Comparison of ENCODE assay signal across 8 cellular contexts in the genomic region with DNA sequence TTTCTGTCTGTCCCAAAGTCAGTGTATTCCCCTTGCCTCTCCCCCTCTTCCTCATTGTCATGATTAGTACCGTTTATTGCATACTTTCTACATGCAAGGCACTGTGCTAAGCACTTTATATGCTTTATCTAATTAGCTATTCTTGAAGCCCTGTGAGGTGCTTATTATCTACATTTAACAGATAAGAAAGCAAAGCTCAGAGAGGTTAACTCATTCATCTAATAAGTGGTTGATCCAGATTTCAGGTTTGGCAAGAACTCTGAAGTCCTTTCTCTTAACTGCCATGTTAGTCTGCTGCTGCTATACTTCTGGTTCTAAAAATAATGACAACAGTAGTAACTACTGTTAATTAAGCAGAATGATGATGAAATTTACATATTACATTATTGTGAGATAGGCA. TPM values are rescaled to one million over a fixed set of nuclear protein-coding genes. Genes with fewer than 3 reads are reported as not detected.
A peak's percentile ranks its signal among the peaks of the same experiment; 100 is the strongest.
DNase-seq lines count a peak whose midpoint lies in the region; ATAC-seq and TF ChIP-seq lines count a peak whose summit lies in the region.

No MANE protein-coding gene starts in this region.

- ATAC-seq in natural killer cell treated with Interleukin-12 subunit alpha and Interleukin-12 subunit beta and Interleukin-15 and Interleukin-18, amount 100 ng/mL, for 72 hours = no peak
- ATAC-seq in GM21528 (IDR thresholded peaks at IDR 0.05; ENCODE audit: low FRiP score, unreplicated experiment) = no peak

- peaks cover 12 to 42% (median 24%) of the 10 kb centered on the region in 11 experiments; a peak in 18 of 22 replicates for H3K36me3 ChIP-seq in BLaER1 treated with 17β-estradiol and CSF1 and Interleukin-3, amounts not matched to agents 10 nM and 100 nM
- no peaks in the 10 kb centered on the region; the same call in 1 of the 2 replicates for H3K36me3 ChIP-seq in MM.1S (replicated peaks; ENCODE audit: insufficient read depth, low read length)

- no peaks in the 10 kb centered on the region for H3K9me2 ChIP-seq in MM.1S (replicated peaks; ENCODE audit: insufficient read depth, low read length)

- no peaks in the 10 kb centered on the region for H3K27me3 Mint-ChIP-seq in chondrocyte (ENCODE audit: low read depth)
- H3K27me3 Mint-ChIP-seq in natural killer cell treated with Interleukin-12 subunit alpha and Interleukin-12 subunit beta and Interleukin-15 and Interleukin-18, amount 100 ng/mL, for 72 hours = no peaks in the 10 kb centered on the region

- H3K4me3 ChIP-seq in BLaER1 treated with 17β-estradiol and CSF1 and Interleukin-3, amounts not matched to agents 10 nM and 100 nM = peak overlapping the region in 6 of 10 experiments; percentile 35 to 57 (median 42); a peak in 9 of 20 replicates
- no peak overlapping the region for H3K4me3 ChIP-seq in MM.1S (ENCODE audit: low read length)

- peak overlapping the region; percentile 63 for H3K4me3 Mint-ChIP-seq in chondrocyte (ENCODE audit: unreplicated experiment)
- peak overlapping the region; percentile 86 for H3K4me3 Mint-ChIP-seq in natural killer cell treated with Interleukin-12 subunit alpha and Interleukin-12 subunit beta and Interleukin-15 and Interleukin-18, amount 100 ng/mL, for 72 hours

- TF ChIP-seq CTCF in MM.1S (IDR thresholded peaks at IDR 0.05; ENCODE audit: low read length) (no peak), chondrocyte (IDR thresholded peaks at IDR 0.05) (no peak)

- H3K4me1 ChIP-seq in BLaER1 treated with 17β-estradiol and CSF1 and Interleukin-3, amounts not matched to agents 10 nM and 100 nM = peaks cover 47 to 98% (median 66%) of the 10 kb centered on the region in 10 experiments
- peaks cover 23% of the 10 kb centered on the region for H3K4me1 ChIP-seq in MM.1S (ENCODE audit: low read length)

- H3K9me3 ChIP-seq in BLaER1 treated with 17β-estradiol and CSF1 and Interleukin-3, amounts not matched to agents 10 nM and 100 nM (replicated peaks in 1 of 11) = peaks cover 0 to 13% (median 8%) of the 10 kb centered on the region in 11 experiments; a peak in 14 of 22 replicates
- H3K9me3 ChIP-seq in MM.1S (replicated peaks; ENCODE audit: insufficient read depth, low read length) = no peaks in the 10 kb centered on the region

- peaks cover 2% of the 10 kb centered on the region for H3K36me3 Mint-ChIP-seq in chondrocyte (ENCODE audit: low read depth)
- H3K36me3 Mint-ChIP-seq in natural killer cell treated with Interleukin-12 subunit alpha and Interleukin-12 subunit beta and Interleukin-15 and Interleukin-18, amount 100 ng/mL, for 72 hours = peaks cover 4% of the 10 kb centered on the region

- H3K27ac Mint-ChIP-seq in chondrocyte (ENCODE audit: unreplicated experiment) = peak overlapping the region; percentile 96
- peak overlapping the region; percentile 96 to 98 for H3K27ac Mint-ChIP-seq in natural killer cell treated with Interleukin-12 subunit alpha and Interleukin-12 subunit beta and Interleukin-15 and Interleukin-18, amount 100 ng/mL, for 72 hours

- H4K20me1 ChIP-seq in BLaER1 treated with 17β-estradiol and CSF1 and Interleukin-3, amounts not matched to agents 10 nM and 100 nM = peaks cover 0 to 99% (median 33%) of the 10 kb centered on the region in 11 experiments; a peak in 17 of 22 replicates
- no peaks in the 10 kb centered on the region for H4K20me1 ChIP-seq in MM.1S (ENCODE audit: insufficient read depth, low read length)

- peak overlapping the region; percentile 60 to 99 (median 87) for H3K4me2 ChIP-seq in BLaER1 treated with 17β-estradiol and CSF1 and Interleukin-3, amounts not matched to agents 10 nM and 100 nM
- peak overlapping the region; percentile 76 for H3K4me2 ChIP-seq in MM.1S (ENCODE audit: low read depth, low read length)

- peaks cover 11% of the 10 kb centered on the region for H3F3A ChIP-seq in MM.1S (ENCODE audit: insufficient read depth, low read length)

- H3K9ac ChIP-seq in BLaER1 treated with 17β-estradiol and CSF1 and Interleukin-3, amounts not matched to agents 10 nM and 100 nM = peak overlapping the region; percentile 24 to 90 (median 74); a peak in 20 of 22 replicates
- peak overlapping the region; percentile 63 for H3K9ac ChIP-seq in MM.1S (ENCODE audit: low read length)

- H3K4me1 Mint-ChIP-seq in chondrocyte (ENCODE audit: low read depth) = peaks cover 70% of the 10 kb centered on the region
- H3K4me1 Mint-ChIP-seq in natural killer cell treated with Interleukin-12 subunit alpha and Interleukin-12 subunit beta and Interleukin-15 and Interleukin-18, amount 100 ng/mL, for 72 hours (ENCODE audit: low read depth in 2 of 2) = peaks cover 59 to 62% of the 10 kb centered on the region in 2 donors

- H2AFZ ChIP-seq in MM.1S (ENCODE audit: low read length) = no peak overlapping the region

- H3K27ac ChIP-seq in BLaER1 treated with 17β-estradiol and CSF1 and Interleukin-3, amounts not matched to agents 10 nM and 100 nM = peak overlapping the region; percentile 69 to 99 (median 90)
- peak overlapping the region; percentile 94; the same call in 1 of the 2 replicates for H3K27ac ChIP-seq in MM.1S (ENCODE audit: low read length)

- peaks cover 97% of the 10 kb centered on the region for H3K79me2 ChIP-seq in MM.1S (ENCODE audit: low read length)

- no peaks in the 10 kb centered on the region for H3K9me3 Mint-ChIP-seq in chondrocyte (ENCODE audit: low read depth)
- peaks cover 1% of the 10 kb centered on the region for H3K9me3 Mint-ChIP-seq in natural killer cell treated with Interleukin-12 subunit alpha and Interleukin-12 subunit beta and Interleukin-15 and Interleukin-18, amount 100 ng/mL, for 72 hours

- DNase-seq in MM.1S = no peak
- DNase-seq in chondrocyte (ENCODE audit: low spot score) = no peak
- no peak for DNase-seq in natural killer cell treated with Interleukin-12 subunit alpha and Interleukin-12 subunit beta and Interleukin-15 and Interleukin-18, amount 100 ng/mL, for 72 hours (ENCODE audit: low spot score)
- DNase-seq in stimulated activated CD8-positive, alpha-beta memory T cell treated with anti-CD3 and anti-CD28 coated beads, Interleukin-4, amount 100 ng/mL, for 48 hours = no peak
- DNase-seq in SIG-M5 treated with dmso at 0.1 percent for 504 hours (lab: John Stamatoyannopoulos, UW; ENCODE audit: unreplicated experiment) = no peak
- DNase-seq in T-helper 9 cell = no peak

- no peaks in the 10 kb centered on the region for H3K27me3 ChIP-seq in BLaER1 treated with 17β-estradiol and CSF1 and Interleukin-3, amounts not matched to agents 10 nM and 100 nM
- H3K27me3 ChIP-seq in MM.1S (replicated peaks; ENCODE audit: insufficient read depth, low read length) = no peaks in the 10 kb centered on the region

RNA-seq across cellular contexts. Expression of gene IQGAP1, which starts 13.5 kb away (rescaled TPM):
- 206 to 214 TPM (median 209 TPM) in 3 replicates for total RNA-seq in chondrocyte
- total RNA-seq in natural killer cell treated with Interleukin-12 subunit alpha and Interleukin-12 subunit beta and Interleukin-15 and Interleukin-18, amount 100 ng/mL, for 72 hours = 100 to 1,000 TPM; 222 to 382 TPM

RNA-seq across cellular contexts. Expression of gene ZNF774, which starts 49.4 kb away (rescaled TPM):
- total RNA-seq in chondrocyte = 3.2 to 4.8 TPM (median 3.3 TPM) in 3 replicates
- total RNA-seq in natural killer cell treated with Interleukin-12 subunit alpha and Interleukin-12 subunit beta and Interleukin-15 and Interleukin-18, amount 100 ng/mL, for 72 hours = 1 to 10 TPM; 1.3 to 1.4 TPM
